In the genomic region with DNA sequence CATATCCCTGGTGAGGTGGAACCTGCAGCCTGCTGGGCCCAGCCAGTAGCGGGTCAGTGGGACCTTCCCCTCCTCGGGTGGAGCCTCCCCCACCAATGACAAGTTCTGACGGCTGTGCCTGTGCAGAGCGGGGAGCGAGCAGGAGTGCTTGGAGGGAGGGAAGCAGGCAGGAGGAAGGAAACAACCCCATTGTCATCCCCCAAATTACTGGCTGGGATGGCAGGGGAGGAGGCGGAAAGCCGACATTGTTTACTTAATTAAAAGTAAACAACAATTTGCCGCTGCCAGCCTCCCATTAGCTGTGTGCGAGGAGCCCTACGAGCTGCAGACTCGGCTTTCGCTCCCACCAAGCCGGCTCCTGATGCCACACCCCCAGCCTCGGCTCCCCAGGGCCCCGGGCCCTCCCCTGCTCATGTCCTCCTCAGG, we compare ENCODE assay signal across 1 cellular context.
TF ChIP-seq lines count a peak whose summit lies in the region.

No MANE protein-coding gene starts in this region.

TF ChIP-seq in IMR-90, 13 proteins besides CTCF, POLR2A, EP300 and RAD21:
- TF ChIP-seq MAFK (IDR thresholded peaks at IDR 0.05; ENCODE audit: low read depth, low read length) (no peak), SMC3 (IDR thresholded peaks at IDR 0.05; ENCODE audit: low read depth, low read length) (no peak), CEBPB (IDR thresholded peaks at IDR 0.05; ENCODE audit: low read depth, low read length) (no peak), MAZ (IDR thresholded peaks at IDR 0.05; ENCODE audit: borderline replicate concordance, low read depth, low read length) (no peak)
